In genomic region chr11:62908468-62909072, GRCh38 we compare ENCODE assay signal across 23 cellular contexts. TPM values are rescaled to one million over a fixed set of nuclear protein-coding genes. Genes with fewer than 3 reads are reported as not detected.
DNase-seq lines count a peak whose midpoint lies in the region; ATAC-seq, FAIRE-seq and TF ChIP-seq lines count a peak whose summit lies in the region.
"Had no signal": no experiment of that assay in that cellular context is flagged by ENCODE, and none has a peak within 500 bp of the region (broad histone marks: within the 10 kb centered on the region; RNA-seq: fewer than 3 reads in every experiment).

No MANE protein-coding gene starts in this region.

- H3K4me3 ChIP-seq in heart left ventricle (no peak overlapping the region), H1 (ENCODE audit: extremely low read depth in 1 of 4, insufficient read depth in 2 of 4, low read depth in 3 of 4, low read length in 4 of 4) (no peak overlapping the region), mucosa of descending colon (no peak overlapping the region), upper lobe of right lung (no peak overlapping the region)
- H3K4me3 ChIP-seq: ovary, tibial nerve had no signal

- no peak overlapping the region; a peak in 2 of 7 replicates for H3K9ac ChIP-seq in H1 (replicated peaks in 1 of 4; ENCODE audit: extremely low read depth in 1 of 4, low read depth in 3 of 4, low read length in 3 of 4)

- 0 out of 2 replicates have a peak overlapping the region, but pooled peaks have one; percentile 7 for H2AK5ac ChIP-seq in H1 (ENCODE audit: low read depth, low read length)

- H3K27me3 ChIP-seq in heart left ventricle (peaks cover 0 to 3% (median 0%) of the 10 kb centered on the region in 9 donors), H1 (replicated peaks in 1 of 4; ENCODE audit: control insufficient read depth in 3 of 4, extremely low read depth in 1 of 4, insufficient read depth in 3 of 4, low read length in 3 of 4) (peaks cover 0 to 3% (median 1%) of the 10 kb centered on the region in 4 experiments; a peak in 2 of 7 replicates), upper lobe of right lung (no peaks in the 10 kb centered on the region)
- H3K27me3 ChIP-seq: ovary, tibial nerve had no signal

- peak overlapping the region; percentile 84 for H3K18ac ChIP-seq in H1 (ENCODE audit: extremely low read depth, low read length)

- H3K27ac ChIP-seq in heart left ventricle (peak overlapping the region in 10 of 12 donors; percentile 14 to 81 (median 32)), H1 (ENCODE audit: low read depth, low read length) (peak overlapping the region; percentile 39; the same call in 1 of the 2 replicates), upper lobe of right lung (peak overlapping the region; percentile 77)
- H3K27ac ChIP-seq: ovary had no signal

- H4K91ac ChIP-seq in H1 (replicated peaks; ENCODE audit: insufficient read length, low read length) = peak overlapping the region; percentile 70

- H3K56ac ChIP-seq in H1 (replicated peaks; ENCODE audit: insufficient read length, low read depth, low read length) = peak overlapping the region; percentile 11

- DNase-seq in heart left ventricle (no peak), Right ventricle myocardium superior (no peak), H1 (ENCODE audit: low read depth in 1 of 2, low spot score in 2 of 2) (no peak), mucosa of descending colon (peak in 1 of 3 donors; percentile 28), upper lobe of right lung (peak; percentile 78), NCI-H2081 (lab: John Stamatoyannopoulos, UW) (no peak), SIG-M5 treated with dmso at 0.1 percent for 504 hours (lab: John Stamatoyannopoulos, UW; ENCODE audit: unreplicated experiment) (no peak)
- DNase-seq: activated naive CD4-positive, alpha-beta T cell treated with anti-CD3 and anti-CD28 coated beads, Interleukin-2, amount 10 ng/mL, durations not matched to agents 7 days and 5 days; activated T-cell treated with anti-CD3 and anti-CD28 coated beads, Interleukin-2, amount 50 U/mL, for 4 hours; DMS79; GOT3; naive B cell; T1000 had no signal

- no peaks in the 10 kb centered on the region for H3K79me1 ChIP-seq in H1 (ENCODE audit: low read depth, low read length)

- H4K5ac ChIP-seq in H1 (ENCODE audit: insufficient read length, low read depth, low read length) = peak overlapping the region; percentile 6

- H3K23ac ChIP-seq in H1 (ENCODE audit: insufficient read length) = no peak overlapping the region

- TF ChIP-seq EP300 in H1 (IDR thresholded peaks at IDR 0.05; ENCODE audit: borderline replicate concordance in 1 of 2, low read depth in 2 of 2, low read length in 2 of 2) = no peak

- H2BK12ac ChIP-seq in H1 (ENCODE audit: low read depth, low read length) = peak overlapping the region; percentile 99; the same call in 1 of the 2 replicates

- H3K36me3 ChIP-seq in heart left ventricle (no peaks in the 10 kb centered on the region), H1 (ENCODE audit: control insufficient read depth in 2 of 4, insufficient read depth in 4 of 4, low read length in 3 of 4) (no peaks in the 10 kb centered on the region), mucosa of descending colon (ENCODE audit: low read depth) (no peaks in the 10 kb centered on the region), upper lobe of right lung (no peaks in the 10 kb centered on the region)
- H3K36me3 ChIP-seq: ovary, tibial nerve had no signal

- no peak for TF ChIP-seq RAD21 in H1 (IDR thresholded peaks at IDR 0.05 in 1 of 2, conservative IDR thresholded peaks at IDR 0.05 in 1 of 2; ENCODE audit: low read depth in 2 of 2, low read length in 2 of 2)

- peaks cover 0 to 30% (median 12%) of the 10 kb centered on the region in 12 donors for H3K4me1 ChIP-seq in heart left ventricle
- H3K4me1 ChIP-seq in H1 (replicated peaks in 1 of 4; ENCODE audit: control insufficient read depth in 3 of 4, insufficient read depth in 4 of 4, low read length in 3 of 4) = peaks cover 9 to 27% (median 16%) of the 10 kb centered on the region in 4 experiments
- H3K4me1 ChIP-seq in mucosa of descending colon (ENCODE audit: low read depth) = peaks cover 9% of the 10 kb centered on the region
- peaks cover 20% of the 10 kb centered on the region for H3K4me1 ChIP-seq in upper lobe of right lung

- peaks cover 3% of the 10 kb centered on the region; the same call in 1 of the 2 replicates for H3K23me2 ChIP-seq in H1 (ENCODE audit: low read depth, low read length)

- H3K4ac ChIP-seq in H1 (replicated peaks; ENCODE audit: insufficient read length, low read depth, low read length) = no peak overlapping the region

- POLR2A ChIA-PET in H1 (lab: Charles Lee; ENCODE audit: partially characterized antibody) = interaction anchor here (0.7 to 57.8 kb wide), 8 partner anchors 14 to 118 kb away, joined by 3 to 2104 read pairs (median 7); partner anchors contain the start of genes CHRM1, SLC3A2 and WDR74

- H3K9me3 ChIP-seq in heart left ventricle (no peaks in the 10 kb centered on the region), H1 (ENCODE audit: insufficient read depth in 2 of 2, low read depth in 1 of 2, low read length in 1 of 2) (no peaks in the 10 kb centered on the region), mucosa of descending colon (no peaks in the 10 kb centered on the region), upper lobe of right lung (no peaks in the 10 kb centered on the region)
- H3K9me3 ChIP-seq: ovary, tibial nerve had no signal

- ATAC-seq in heart left ventricle (no peak), Right ventricle myocardium superior (ENCODE audit: poor library complexity) (no peak), mucosa of descending colon (peak; percentile 15), upper lobe of right lung (peak; percentile 48), HG03196 (IDR thresholded peaks at IDR 0.05; ENCODE audit: unreplicated experiment) (no peak)
- ATAC-seq: stimulated activated memory B cell treated with anti-CD40 and anti-IgM and Interleukin-4, amounts not matched to agents 10 μg/mL and 1 μg/mL and 100 μg/mL, for 72 hours had no signal

- 54 to 65% (median 56%) methylated on average over 8 to 9 of the region's 9 CpGs for WGBS in heart left ventricle, 4 donors
- WGBS in H1 (ENCODE audit: extremely low coverage in 1 of 2, insufficient coverage in 1 of 2, insufficient read length in 1 of 2, insufficient replicate concordance in 2 of 2, low coverage in 1 of 2, low lambda C conversion rate in 2 of 2, missing lambda C conversion rate in 1 of 2), 2 experiments = 81% methylated on average over 9 of the region's 9 CpGs; no CpG with 5 or more reads in 1 of the 2 experiments

- no peak overlapping the region for H4K8ac ChIP-seq in H1 (ENCODE audit: extremely low read depth, insufficient read depth, low read length)

- peak overlapping the region; percentile 36; the same call in 1 of the 2 replicates for H2BK15ac ChIP-seq in H1 (ENCODE audit: low read length)

- no peaks in the 10 kb centered on the region for H3K79me2 ChIP-seq in H1 (ENCODE audit: control insufficient read depth in 1 of 2, insufficient read depth in 2 of 2, low read length in 2 of 2)

- H3K14ac ChIP-seq in H1 (ENCODE audit: insufficient read length) = no peak overlapping the region

- peak overlapping the region; percentile 28; the same call in 1 of the 2 replicates for H2BK5ac ChIP-seq in H1 (ENCODE audit: low read depth, low read length)

- no peak overlapping the region for H2AFZ ChIP-seq in H1 (ENCODE audit: low read length)

- H2BK20ac ChIP-seq in H1 (ENCODE audit: low read length) = peak overlapping the region; percentile 98; the same call in 1 of the 2 replicates

- intact Hi-C loops in heart left ventricle (cut with DNase I) (loop anchor here in 6 of 10 donors (2.0 to 10.0 kb wide), 5 partner anchors 66 to 306 kb away; no protein-coding TSS in a partner anchor), Right ventricle myocardium superior (cut with DNase I) (loop anchor here (10.0 kb wide), 1 partner anchor 66 kb away; no protein-coding TSS in a partner anchor), mucosa of descending colon (cut with DNase I, micrococcal nuclease) (no loop called here), upper lobe of right lung (cut with DNase I) (loop anchor here (5.0 kb wide), 1 partner anchor 114 kb away; no protein-coding TSS in a partner anchor)

- TF ChIP-seq POLR2A in heart left ventricle (IDR thresholded peaks at IDR 0.05) = no peak
- no peak for TF ChIP-seq POLR2A in H1 (IDR thresholded peaks at IDR 0.05; ENCODE audit: control extremely low read depth in 1 of 2, low read depth in 2 of 2, low read length in 2 of 2)

- no peak for FAIRE-seq in H1 (lab: Jason Lieb, UNC)
- FAIRE-seq: GM12891, GM19239 had no signal

- no peaks in the 10 kb centered on the region for H4K20me1 ChIP-seq in H1 (replicated peaks in 1 of 2; ENCODE audit: control insufficient read depth in 1 of 2, insufficient read depth in 2 of 2, low read length in 2 of 2)

- no peak for TF ChIP-seq CTCF in heart left ventricle (IDR thresholded peaks at IDR 0.05)
- TF ChIP-seq CTCF in H1 (IDR thresholded peaks at IDR 0.05; ENCODE audit: control extremely low read depth in 1 of 3, insufficient read depth in 1 of 3, low read depth in 1 of 3, low read length in 3 of 3) = no peak
- TF ChIP-seq CTCF in mucosa of descending colon (IDR thresholded peaks at IDR 0.05) = no peak
- TF ChIP-seq CTCF in upper lobe of right lung (IDR thresholded peaks at IDR 0.05) = no peak

- CTCF ChIA-PET in H1 (lab: Charles Lee; ENCODE audit: partially characterized antibody) = interaction anchor here (0.6 to 12.1 kb wide), 17 partner anchors 9 to 722 kb away, joined by 3 to 435 read pairs (median 7); partner anchors contain the start of genes CHRM1, SLC22A8 and TAF6L

- peak overlapping the region; percentile 50 for H2BK120ac ChIP-seq in H1 (replicated peaks; ENCODE audit: low read depth, low read length)

- peak overlapping the region; percentile 23 to 62 for H3K4me2 ChIP-seq in H1 (ENCODE audit: insufficient read depth in 1 of 2, low read depth in 2 of 2, low read length in 2 of 2)

RNA-seq across cellular contexts. Expression of gene CHRM1, which starts 12.6 kb away (rescaled TPM):
- total RNA-seq in heart left ventricle = under 1 TPM in 2 of 9 donors, not detected in 7; 0.08 to 0.31 TPM
- not detected for polyA plus RNA-seq in heart left ventricle
- not detected for total RNA-seq in Right ventricle myocardium superior
- total RNA-seq in H1 (2021; fragmentation: NEBNext Ultra II Directional; extraction: Animal tissue kit (Norgen Biotek cat#: 25700)) = not detected in 2 replicates
- 0.05 and 0.08 TPM in 2 replicates for polyA plus RNA-seq in H1 (2011; rRNA removed)
- polyA plus RNA-seq in H1 (2011; cell fraction: cytosol; rRNA removed) = 0.13 TPM
- polyA plus RNA-seq in H1 (2011; cell fraction: nucleus; rRNA removed) = not detected
- polyA plus RNA-seq in H1 (2012, experiment 1 of 2) = 0.21 to 0.51 TPM (median 0.33 TPM) in 4 replicates
- 0.16 TPM for polyA plus RNA-seq in H1 (2012, experiment 2 of 2)
- polyA plus RNA-seq in H1 (2013, experiment 1 of 2) = 0.08 TPM
- 0.11 TPM for polyA plus RNA-seq in H1 (2013, experiment 2 of 2)
- 0.44 TPM in 1 of 2 replicates, not detected in the other for polyA minus RNA-seq in H1 (2011; rRNA and poly(A)+ RNA removed)
- polyA minus RNA-seq in H1 (2011; cell fraction: cytosol; rRNA and poly(A)+ RNA removed) = not detected
- 0.40 TPM for polyA minus RNA-seq in H1 (2011; cell fraction: nucleus; rRNA and poly(A)+ RNA removed)
- total RNA-seq in mucosa of descending colon = 1 to 10 TPM in 1 of 3 donors, under 1 TPM in 2; 0.89 to 1.4 (median 0.96) TPM
- 4.7 TPM for total RNA-seq in upper lobe of right lung
- total RNA-seq: A172; activated T-cell treated with anti-CD3 and anti-CD28 coated beads, Interleukin-2, amount 50 U/mL, for 4 hours; cerebellum; lung microvascular endothelial cell; ovary; RPMI7951; tibial nerve had no signal
- polyA plus RNA-seq: ovary had no signal

RNA-seq across cellular contexts. Expression of gene SLC3A2, which starts 27.9 kb away (rescaled TPM):
- total RNA-seq in heart left ventricle = 10 to 100 TPM; 26.6 to 76.0 (median 59.1) TPM
- polyA plus RNA-seq in heart left ventricle = 100 to 1,000 TPM in 1 of 2 donors, 10 to 100 TPM in 1; 27.1 to 103 TPM
- total RNA-seq in Right ventricle myocardium superior = 32.9 TPM
- total RNA-seq in H1 (2021; fragmentation: NEBNext Ultra II Directional; extraction: Animal tissue kit (Norgen Biotek cat#: 25700)) = 393 and 410 TPM in 2 replicates
- 435 and 574 TPM in 2 replicates for polyA plus RNA-seq in H1 (2011; rRNA removed)
- polyA plus RNA-seq in H1 (2011; cell fraction: cytosol; rRNA removed) = 408 TPM
- polyA plus RNA-seq in H1 (2011; cell fraction: nucleus; rRNA removed) = 721 TPM
- polyA plus RNA-seq in H1 (2012, experiment 1 of 2) = 317 to 394 TPM (median 319 TPM) in 4 replicates
- 437 TPM for polyA plus RNA-seq in H1 (2012, experiment 2 of 2)
- 405 TPM for polyA plus RNA-seq in H1 (2013, experiment 1 of 2)
- 379 TPM for polyA plus RNA-seq in H1 (2013, experiment 2 of 2)
- polyA minus RNA-seq in H1 (2011; rRNA and poly(A)+ RNA removed) = 281 and 291 TPM in 2 replicates
- polyA minus RNA-seq in H1 (2011; cell fraction: cytosol; rRNA and poly(A)+ RNA removed) = 357 TPM
- polyA minus RNA-seq in H1 (2011; cell fraction: nucleus; rRNA and poly(A)+ RNA removed) = 226 TPM
- total RNA-seq in mucosa of descending colon = 100 to 1,000 TPM; 116 to 127 (median 124) TPM
- 255 TPM for total RNA-seq in upper lobe of right lung

Comparison
In these comparisons a context has a peak if more than half of its experiments do, and no peak if none do; other contexts are left out.
1. ATAC-seq: peak in mucosa of descending colon (single experiment) and upper lobe of right lung (single experiment); none in heart left ventricle (0 of 4), Right ventricle myocardium superior (single experiment) and HG03196 (single experiment).
2. intact Hi-C loops: an anchor here in heart left ventricle (2.0 to 10.0 kb wide), Right ventricle myocardium superior (10.0 kb wide) and upper lobe of right lung (5.0 kb wide); none called in mucosa of descending colon.
3. Peak in every context shown above with its lines, with median percentiles within 50 percentile points of each other: H3K27ac ChIP-seq.